In genomic region chr5:153043876-153044275, GRCh38 we compare ENCODE assay signal across 14 cellular contexts.
"Had no signal": no experiment of that assay in that cellular context is flagged by ENCODE, and none has a peak within 500 bp of the region (broad histone marks: within the 10 kb centered on the region; RNA-seq: fewer than 3 reads in every experiment).

No MANE protein-coding gene starts in this region.

- H3K4me1 ChIP-seq: gastroesophageal sphincter, pancreas, tibial nerve had no signal

- H3K27me3 ChIP-seq: gastroesophageal sphincter, neural progenitor cell, pancreas, tibial nerve had no signal

- H3K4me3 ChIP-seq: gastroesophageal sphincter, neural progenitor cell, pancreas, tibial nerve had no signal

- H3K9ac ChIP-seq: neural progenitor cell had no signal

- DNase-seq: activated CD4-positive, alpha-beta T cell treated with anti-CD3 and anti-CD28 coated beads, Interleukin-2, amount 50 U/mL, for 48 hours; activated CD8-positive, alpha-beta memory T cell treated with anti-CD3 and anti-CD28 coated beads, Interleukin-2, amount 10 ng/mL, durations not matched to agents 7 days and 5 days; activated effector memory CD4-positive, alpha-beta T cell treated with Interleukin-2 at 50 U/mL for 16 hours; activated T-cell treated with anti-CD3 and anti-CD28 coated beads, Interleukin-2, amount 50 U/mL, for 24 hours; amniotic stem cell; pancreas; retina; small intestine; SW 1271 had no signal

- ATAC-seq: activated CD4-positive, CD25-positive, alpha-beta regulatory T cell treated with anti-CD3 and anti-CD28 coated beads, Interleukin-2, amount 50 U/mL, for 24 hours; activated CD8-positive, alpha-beta memory T cell treated with anti-CD3 and anti-CD28 coated beads, Interleukin-2, amount 10 ng/mL, durations not matched to agents 7 days and 5 days; gastroesophageal sphincter; pancreas; stimulated activated effector memory CD8-positive, alpha-beta T cell treated with anti-CD3 and anti-CD28 coated beads, Interleukin-12 subunit alpha, Interleukin-12 subunit beta, amount 100 ng/mL, for 72 hours had no signal

- H3K27ac ChIP-seq: gastroesophageal sphincter, neural progenitor cell, pancreas, tibial nerve had no signal

- FAIRE-seq: pancreas, small intestine had no signal

- H3K4me2 ChIP-seq: neural progenitor cell had no signal

- H3K9me3 ChIP-seq: gastroesophageal sphincter, pancreas, tibial nerve had no signal

- H3K36me3 ChIP-seq: gastroesophageal sphincter, neural progenitor cell, pancreas, tibial nerve had no signal

- H2AFZ ChIP-seq: neural progenitor cell had no signal
